ENCODE assay signal across 14 cellular contexts in the genomic region with DNA sequence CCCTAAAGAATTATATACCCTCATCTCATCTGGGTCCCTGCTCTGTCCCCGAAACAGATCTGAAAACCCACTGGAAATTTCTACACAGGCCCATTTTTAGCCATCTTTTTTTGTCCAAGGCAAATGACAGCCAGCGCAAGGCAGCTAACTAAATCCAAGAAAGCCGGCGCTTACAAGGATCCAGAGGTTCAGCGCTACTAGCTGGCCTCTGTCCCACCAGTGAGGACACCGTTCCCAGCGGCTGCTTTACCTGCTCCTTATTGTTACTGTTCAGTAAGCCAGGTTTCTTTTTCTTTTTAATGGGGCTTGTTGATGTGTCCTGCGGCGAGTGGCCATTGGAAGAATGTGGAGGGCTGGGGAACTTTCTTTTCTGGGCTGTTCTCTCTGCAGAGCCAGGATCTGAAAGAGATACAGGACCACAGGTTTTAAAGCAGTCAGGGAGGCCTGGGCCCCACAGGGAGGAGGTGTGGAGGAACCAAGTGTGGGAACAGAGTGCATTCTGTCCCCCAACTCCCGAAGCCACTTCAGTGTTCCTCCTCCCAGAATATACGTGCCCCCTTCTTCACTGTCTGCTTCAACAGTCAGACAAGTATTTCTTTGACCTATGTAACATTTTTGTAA. TPM values are rescaled to one million over a fixed set of nuclear protein-coding genes. Genes with fewer than 3 reads are reported as not detected.
DNase-seq lines count a peak whose midpoint lies in the region; ATAC-seq and TF ChIP-seq lines count a peak whose summit lies in the region.
"Had no signal": no experiment of that assay in that cellular context is flagged by ENCODE, and none has a peak within 500 bp of the region (broad histone marks: within the 10 kb centered on the region; RNA-seq: fewer than 3 reads in every experiment).

No MANE protein-coding gene starts in this region.

- 50 to 55% methylated on average over 11 of the region's 11 CpGs for WGBS in testis, 2 donors

- H3K9me3 Mint-ChIP-seq in activated CD4-positive, alpha-beta memory T cell treated with anti-CD3 and anti-CD28 coated beads, Interleukin-2, amount 10 ng/mL, durations not matched to agents 7 days and 5 days = no peaks in the 10 kb centered on the region
- H3K9me3 Mint-ChIP-seq: activated B cell treated with CpG ODN at 0.5 μM for 24 hours; activated T-helper 1 cell treated with anti-CD3 and anti-CD28 coated beads, Interleukin-12 subunit alpha, Interleukin-12 subunit beta, Interleukin-2, Interleukin-4 antibody, amounts not matched to agents 30 ng/mL and 10 ng/mL and 1 ng/mL, durations not matched to agents 14 hours and 24 hours and 36 hours had no signal

- intact Hi-C loops in dorsolateral prefrontal cortex (cut with DNase I) = no loop called here
- intact Hi-C loops in testis (cut with DNase I; ENCODE audit: low total_unique reads) = no loop called here

- H3K27me3 ChIP-seq in RWPE2 (ENCODE audit: insufficient read depth, poor library complexity, severe bottlenecking) (no peaks in the 10 kb centered on the region), dorsolateral prefrontal cortex (no peaks in the 10 kb centered on the region), muscle layer of colon (ENCODE audit: control insufficient read depth in 1 of 2, insufficient read depth in 2 of 2, low read length in 2 of 2) (no peaks in the 10 kb centered on the region), testis (no peaks in the 10 kb centered on the region)

- H3K4me1 ChIP-seq in RWPE2 (ENCODE audit: insufficient read depth, poor library complexity, severe bottlenecking) = peaks cover 28% of the 10 kb centered on the region
- H3K4me1 ChIP-seq in muscle layer of colon (ENCODE audit: insufficient read depth, low read length) = peaks cover 28% of the 10 kb centered on the region
- H3K4me1 ChIP-seq in testis = peaks cover 35% of the 10 kb centered on the region

- peak overlapping the region; percentile 100 for H3K27ac ChIP-seq in RWPE2 (ENCODE audit: poor library complexity, severe bottlenecking)
- peak overlapping the region in 54 of 59 donors; percentile 0 to 83 (median 66) for H3K27ac ChIP-seq in dorsolateral prefrontal cortex
- H3K27ac ChIP-seq in muscle layer of colon (ENCODE audit: low read depth, low read length) = peak overlapping the region; percentile 45
- peak overlapping the region; percentile 52 to 72 for H3K27ac ChIP-seq in testis

- H3K9me3 ChIP-seq in RWPE2 (ENCODE audit: severe bottlenecking) (no peaks in the 10 kb centered on the region), muscle layer of colon (ENCODE audit: low read length) (no peaks in the 10 kb centered on the region), testis (no peaks in the 10 kb centered on the region)

- no peaks in the 10 kb centered on the region for H3K27me3 Mint-ChIP-seq in activated CD4-positive, alpha-beta memory T cell treated with anti-CD3 and anti-CD28 coated beads, Interleukin-2, amount 10 ng/mL, durations not matched to agents 7 days and 5 days
- H3K27me3 Mint-ChIP-seq: activated B cell treated with CpG ODN at 0.5 μM for 24 hours had no signal

- DNase-seq in RWPE2 (ENCODE audit: low spot score) (peak; percentile 73), dorsolateral prefrontal cortex (peak in 1 of 10 donors; percentile 6), testis (peak; percentile 50), hypothalamus (lab: John Stamatoyannopoulos, UW) (no peak), HCEC 1CT (no peak)
- no peak for DNase-seq in activated CD4-positive, alpha-beta memory T cell treated with anti-CD3 and anti-CD28 coated beads, Interleukin-2, amount 10 ng/mL, durations not matched to agents 7 days and 5 days
- DNase-seq: activated B cell treated with CpG ODN at 0.5 μM for 24 hours; NCI-H1105; NCI-H510A treated with DMSO at 0.1 percent for 48 hours; SHP77 treated with DMSO at 0.1 percent for 48 hours; stimulated activated CD4-positive, alpha-beta T cell treated with anti-CD3 and anti-CD28 coated beads, Interleukin-1b, Interleukin-23, amount 100 ng/mL, for 48 hours; stimulated activated naive CD4-positive, alpha-beta T cell had no signal

- peak overlapping the region; percentile 25 for H3K9ac ChIP-seq in muscle layer of colon (ENCODE audit: low read length)

- peaks cover 23% of the 10 kb centered on the region for H3K4me1 Mint-ChIP-seq in activated CD4-positive, alpha-beta memory T cell treated with anti-CD3 and anti-CD28 coated beads, Interleukin-2, amount 10 ng/mL, durations not matched to agents 7 days and 5 days

- peaks cover 44% of the 10 kb centered on the region for H3K36me3 Mint-ChIP-seq in activated CD4-positive, alpha-beta memory T cell treated with anti-CD3 and anti-CD28 coated beads, Interleukin-2, amount 10 ng/mL, durations not matched to agents 7 days and 5 days (ENCODE audit: low read depth)

- no peak overlapping the region for H3K27ac Mint-ChIP-seq in activated CD4-positive, alpha-beta memory T cell treated with anti-CD3 and anti-CD28 coated beads, Interleukin-2, amount 10 ng/mL, durations not matched to agents 7 days and 5 days
- H3K27ac Mint-ChIP-seq: activated T-helper 1 cell treated with anti-CD3 and anti-CD28 coated beads, Interleukin-12 subunit alpha, Interleukin-12 subunit beta, Interleukin-2, Interleukin-4 antibody, amounts not matched to agents 30 ng/mL and 10 ng/mL and 1 ng/mL, durations not matched to agents 14 hours and 24 hours and 36 hours had no signal

- H3K36me3 ChIP-seq in RWPE2 (ENCODE audit: low read depth) (peaks cover 86% of the 10 kb centered on the region), muscle layer of colon (ENCODE audit: insufficient read depth, low read length) (peaks cover 14% of the 10 kb centered on the region), testis (ENCODE audit: low read depth, missing control alignments) (no peaks in the 10 kb centered on the region)

- H3K4me3 Mint-ChIP-seq in activated CD4-positive, alpha-beta memory T cell treated with anti-CD3 and anti-CD28 coated beads, Interleukin-2, amount 10 ng/mL, durations not matched to agents 7 days and 5 days = no peak overlapping the region
- H3K4me3 Mint-ChIP-seq: activated B cell treated with CpG ODN at 0.5 μM for 24 hours; activated T-helper 1 cell treated with anti-CD3 and anti-CD28 coated beads, Interleukin-12 subunit alpha, Interleukin-12 subunit beta, Interleukin-2, Interleukin-4 antibody, amounts not matched to agents 30 ng/mL and 10 ng/mL and 1 ng/mL, durations not matched to agents 14 hours and 24 hours and 36 hours had no signal

- ATAC-seq in RWPE2 (ENCODE audit: low read depth) = no peak

- no peak for TF ChIP-seq POLR2A in testis (IDR thresholded peaks at IDR 0.05)

- no peak for TF ChIP-seq CTCF in RWPE2 (IDR thresholded peaks at IDR 0.05; ENCODE audit: poor library complexity, severe bottlenecking)
- TF ChIP-seq CTCF in dorsolateral prefrontal cortex (IDR thresholded peaks at IDR 0.05 in 54 of 56, conservative IDR thresholded peaks at IDR 0.05 in 2 of 56; ENCODE audit: low read depth in 1 of 56, partially characterized antibody in 56 of 56) = no peak
- TF ChIP-seq CTCF in testis (IDR thresholded peaks at IDR 0.05) = no peak

- POLR2A ChIA-PET in activated CD4-positive, alpha-beta memory T cell treated with anti-CD3 and anti-CD28 coated beads, Interleukin-2, amount 10 ng/mL, durations not matched to agents 7 days and 5 days (lab: Charles Lee) = no interaction called here

- H3K4me3 ChIP-seq in RWPE2 (ENCODE audit: severe bottlenecking) (no peak overlapping the region), dorsolateral prefrontal cortex (no peak overlapping the region), muscle layer of colon (ENCODE audit: low read depth in 1 of 2, low read length in 2 of 2) (no peak overlapping the region), testis (no peak overlapping the region)

- CTCF ChIA-PET in activated CD4-positive, alpha-beta memory T cell treated with anti-CD3 and anti-CD28 coated beads, Interleukin-2, amount 10 ng/mL, durations not matched to agents 7 days and 5 days (lab: Charles Lee) = interaction anchor here (0.7 kb wide), 2 partner anchors 121 to 145 kb away, joined by 5 read pairs; no protein-coding TSS in a partner anchor

RNA-seq across cellular contexts. Expression of gene ZMYND8, which starts 46.6 kb away (rescaled TPM):
- 100 to 1,000 TPM in 82 of 120 experiments, 10 to 100 TPM in 38; 67.0 to 236 (median 109) TPM for total RNA-seq in dorsolateral prefrontal cortex
- total RNA-seq in testis = 100 to 1,000 TPM in 1 of 2 donors, 10 to 100 TPM in 1; 87.2 to 102 TPM
- 30.4 TPM for polyA plus RNA-seq in testis (ENCODE audit: insufficient read depth, low read depth, low replicate concordance)
- 10 to 100 TPM; 37.8 to 44.2 TPM for total RNA-seq in activated CD4-positive, alpha-beta memory T cell treated with anti-CD3 and anti-CD28 coated beads, Interleukin-2, amount 10 ng/mL, durations not matched to agents 7 days and 5 days

Comparison
In these comparisons a context has a peak if more than half of its experiments do, and no peak if none do; other contexts are left out.
1. DNase-seq: peak in RWPE2 (single experiment) and testis (single experiment); none in hypothalamus (0 of 51), HCEC 1CT (single experiment) and activated CD4-positive, alpha-beta memory T cell treated with anti-CD3 and anti-CD28 coated beads, Interleukin-2, amount 10 ng/mL, durations not matched to agents 7 days and 5 days (single experiment).
2. H3K27ac ChIP-seq: peak in every context shown above with its lines; median percentile 100 in RWPE2; 66 in dorsolateral prefrontal cortex; 62 in testis; 45 in muscle layer of colon.